ENCODE assay signal across 18 cellular contexts in the genomic region with DNA sequence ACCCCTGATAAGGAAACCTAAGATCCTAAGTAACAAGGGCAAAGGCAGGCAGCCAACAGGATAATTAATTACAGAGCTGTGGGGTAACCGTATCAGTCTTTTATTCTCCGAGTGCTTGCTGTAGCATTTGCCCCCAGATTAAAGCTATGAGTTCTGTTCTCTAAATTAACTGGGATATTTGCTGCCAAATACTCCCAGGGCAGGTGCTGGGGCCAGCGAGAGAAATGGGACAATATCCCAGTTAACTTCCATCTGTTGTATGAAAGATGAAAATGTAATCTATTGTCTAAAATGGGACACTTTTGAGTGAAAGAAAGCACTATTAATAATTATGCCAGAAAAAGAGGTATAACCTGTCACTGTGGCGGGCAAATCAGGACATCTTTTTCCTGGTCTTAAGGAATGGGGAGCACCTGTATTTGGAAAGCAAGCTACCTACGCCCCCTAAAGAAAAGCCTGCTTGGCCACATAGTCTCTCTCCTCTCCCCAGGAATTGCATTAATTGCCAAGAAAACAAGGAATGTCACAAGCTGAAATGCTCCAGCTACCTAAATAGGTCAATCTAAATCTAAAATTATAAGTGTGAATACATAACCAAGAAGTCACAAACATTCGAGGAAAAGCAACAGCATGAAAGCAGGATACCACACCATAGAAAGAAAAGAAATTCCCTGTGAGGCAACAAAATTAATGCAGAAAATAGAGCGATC.
"Had no signal": no experiment of that assay in that cellular context is flagged by ENCODE, and none has a peak within 500 bp of the region (broad histone marks: within the 10 kb centered on the region; RNA-seq: fewer than 3 reads in every experiment).

No MANE protein-coding gene starts in this region.

- ATAC-seq: esophagus mucosa; heart left ventricle; left colon; left ventricle myocardium superior; naive thymus-derived CD4-positive, alpha-beta T cell; psoas muscle; right lobe of liver; stimulated activated effector memory CD8-positive, alpha-beta T cell treated with anti-CD3 and anti-CD28 coated beads, Interleukin-12 subunit alpha, Interleukin-12 subunit beta, amount 100 ng/mL, for 72 hours; stimulated activated naive CD8-positive, alpha-beta T cell treated with anti-CD3 and anti-CD28 coated beads, Interleukin-15, Interleukin-2, amounts not matched to agents 100 U/mL and 50 U/mL, for 24 hours had no signal

- H3K9me3 ChIP-seq: heart left ventricle, psoas muscle, right lobe of liver, suprapubic skin, thyroid gland had no signal

- H3K36me3 ChIP-seq: heart left ventricle, right lobe of liver, suprapubic skin, thyroid gland had no signal

- DNase-seq: effector memory CD4-positive, alpha-beta T cell; heart left ventricle; hippocampal formation; left colon; left ventricle myocardium superior; naive thymus-derived CD4-positive, alpha-beta T cell; nephron progenitor cell; psoas muscle; retina; right lobe of liver; stimulated activated CD4-positive, alpha-beta T cell treated with anti-CD3 and anti-CD28 coated beads, Interleukin-4, amount 100 ng/mL, for 1 hour; stimulated activated CD8-positive, alpha-beta memory T cell treated with anti-CD3 and anti-CD28 coated beads, Interleukin-4, amount 100 ng/mL, for 48 hours; stimulated activated naive CD8-positive, alpha-beta T cell treated with anti-CD3 and anti-CD28 coated beads, Interleukin-15, Interleukin-2, amounts not matched to agents 100 U/mL and 50 U/mL, for 24 hours; thyroid gland had no signal

- H3K4me3 ChIP-seq: heart left ventricle, lung, psoas muscle, right lobe of liver, suprapubic skin, thyroid gland had no signal

- H3K4me1 ChIP-seq: heart left ventricle, psoas muscle, right lobe of liver, suprapubic skin had no signal

- H3K27me3 ChIP-seq: heart left ventricle, right lobe of liver, suprapubic skin, thyroid gland had no signal

- H3K27ac ChIP-seq: heart left ventricle, psoas muscle, right lobe of liver, suprapubic skin, thyroid gland had no signal
